8 cellular contexts compared by ENCODE assay signal in the genomic region with DNA sequence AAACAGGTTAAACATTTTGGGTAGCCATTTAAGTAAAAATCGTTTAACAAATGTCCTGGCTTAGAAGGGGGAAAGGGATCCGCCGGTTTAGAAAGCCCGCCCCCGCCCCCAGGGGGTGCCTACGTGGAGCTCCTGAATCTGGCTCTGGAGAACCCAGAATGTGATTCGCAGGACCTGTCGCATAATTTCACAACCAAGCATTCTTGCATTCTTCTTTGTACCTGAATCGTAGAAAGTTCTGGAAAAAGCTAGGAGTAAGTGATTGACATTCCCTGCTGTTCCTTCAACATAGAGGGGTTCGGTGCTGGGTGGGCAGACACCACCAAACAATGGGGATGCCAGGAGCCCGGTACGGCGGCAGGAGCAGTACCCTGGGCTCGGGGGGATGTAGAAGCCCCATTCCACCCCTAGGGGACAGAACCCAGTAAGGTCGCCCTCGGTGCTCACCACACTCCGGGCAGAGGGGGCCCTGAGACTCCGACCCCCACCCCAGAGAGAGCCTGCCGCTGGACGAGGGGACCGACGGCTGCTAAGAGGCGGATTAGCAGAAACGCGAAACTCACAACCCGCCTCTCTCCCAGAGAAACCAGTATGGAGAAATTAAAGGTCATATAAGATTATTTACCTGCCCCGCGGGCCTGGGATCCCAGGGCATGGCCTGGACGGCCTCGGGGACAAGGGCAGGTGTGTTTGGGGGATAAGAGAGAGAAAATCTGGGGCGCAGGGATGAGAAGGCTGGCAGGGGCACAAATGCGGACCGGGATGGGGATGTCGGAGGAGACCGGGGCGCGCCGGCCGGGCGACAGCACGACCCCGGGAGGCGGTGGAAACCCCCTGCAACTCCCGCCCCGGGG. TPM values are rescaled to one million over a fixed set of nuclear protein-coding genes. Genes with fewer than 3 reads are reported as not detected.
DNase-seq lines count a peak whose midpoint lies in the region; ATAC-seq, FAIRE-seq and TF ChIP-seq lines count a peak whose summit lies in the region.

No MANE protein-coding gene starts in this region.

- peak overlapping the region; percentile 76 to 83 for H3K4me2 ChIP-seq in H1 (ENCODE audit: insufficient read depth in 1 of 2, low read depth in 2 of 2, low read length in 2 of 2)

- peak; percentile 29 to 48 (median 35); a peak in 3 of 4 replicates for TF ChIP-seq CTCF in H1 (IDR thresholded peaks at IDR 0.05; ENCODE audit: control extremely low read depth in 1 of 3, insufficient read depth in 1 of 3, low read depth in 1 of 3, low read length in 3 of 3)

- no peak overlapping the region for H3K23ac ChIP-seq in H1 (ENCODE audit: insufficient read length)

- no peak for FAIRE-seq in H1 (lab: Jason Lieb, UNC)

- H3K4me1 ChIP-seq in H1 (replicated peaks in 1 of 4; ENCODE audit: control insufficient read depth in 3 of 4, insufficient read depth in 4 of 4, low read length in 3 of 4) (peaks cover 6 to 22% (median 15%) of the 10 kb centered on the region in 4 experiments; a peak in 6 of 7 replicates), mucosa of stomach (ENCODE audit: control insufficient read depth, insufficient read depth, low read length) (peaks cover 13% of the 10 kb centered on the region)

- H2AFZ ChIP-seq in H1 (ENCODE audit: low read length): no peak overlapping the region

- DNase-seq in ELR (ENCODE audit: low read depth) (peak; percentile 58), SW480 (ENCODE audit: low spot score) (peak; percentile 46), H1 (ENCODE audit: low read depth in 1 of 2, low spot score in 2 of 2) (peak in 1 of 2 experiments; percentile 83), GM19240 (ENCODE audit: insufficient read length, low spot score) (no peak), NCI-H187 (lab: John Stamatoyannopoulos, UW) (no peak)

- peak overlapping the region; percentile 83 for H3K56ac ChIP-seq in H1 (replicated peaks; ENCODE audit: insufficient read length, low read depth, low read length)

- H4K20me1 ChIP-seq in H1 (replicated peaks in 1 of 2; ENCODE audit: control insufficient read depth in 1 of 2, insufficient read depth in 2 of 2, low read length in 2 of 2): peaks cover 4 to 8% of the 10 kb centered on the region in 2 experiments

- H3K14ac ChIP-seq in H1 (ENCODE audit: insufficient read length): no peak overlapping the region

- POLR2A ChIA-PET in H1 (lab: Charles Lee; ENCODE audit: partially characterized antibody): interaction anchor here (0.7 to 2.6 kb wide), 21 partner anchors 8 to 132 kb away, joined by 3 to 19 read pairs (median 3); no protein-coding TSS in a partner anchor

- peaks cover 6 to 44% of the 10 kb centered on the region in 2 experiments for H3K79me2 ChIP-seq in H1 (ENCODE audit: control insufficient read depth in 1 of 2, insufficient read depth in 2 of 2, low read length in 2 of 2)

- H2BK120ac ChIP-seq in H1 (replicated peaks; ENCODE audit: low read depth, low read length): no peak overlapping the region

- peak overlapping the region; percentile 61 for H4K91ac ChIP-seq in H1 (replicated peaks; ENCODE audit: insufficient read length, low read length)

- H3K79me1 ChIP-seq in H1 (ENCODE audit: low read depth, low read length): peaks cover 14% of the 10 kb centered on the region

- H2BK15ac ChIP-seq in H1 (ENCODE audit: low read length): no peak overlapping the region

- H3K27ac ChIP-seq in H1 (ENCODE audit: low read depth, low read length): peak overlapping the region; percentile 85

- H3K4me3 ChIP-seq in H1 (ENCODE audit: extremely low read depth in 1 of 4, insufficient read depth in 2 of 4, low read depth in 3 of 4, low read length in 4 of 4) (peak overlapping the region; percentile 56 to 89 (median 84)), mucosa of stomach (ENCODE audit: low read length) (peak overlapping the region; percentile 28)

- no peak overlapping the region for H3K4ac ChIP-seq in H1 (replicated peaks; ENCODE audit: insufficient read length, low read depth, low read length)

- peaks cover 4% of the 10 kb centered on the region for H3K23me2 ChIP-seq in H1 (ENCODE audit: low read depth, low read length)

- H3K27me3 ChIP-seq in H1 (replicated peaks in 1 of 4; ENCODE audit: control insufficient read depth in 3 of 4, extremely low read depth in 1 of 4, insufficient read depth in 3 of 4, low read length in 3 of 4) (no peaks in the 10 kb centered on the region), mucosa of stomach (ENCODE audit: control insufficient read depth, insufficient read depth, low read length) (peaks cover 15% of the 10 kb centered on the region)

- TF ChIP-seq EP300 in H1 (IDR thresholded peaks at IDR 0.05; ENCODE audit: borderline replicate concordance in 1 of 2, low read depth in 2 of 2, low read length in 2 of 2): no peak

- peak overlapping the region; percentile 93; the same call in 1 of the 2 replicates for H4K8ac ChIP-seq in H1 (ENCODE audit: extremely low read depth, insufficient read depth, low read length)

- H3K18ac ChIP-seq in H1 (ENCODE audit: extremely low read depth, low read length): peak overlapping the region; percentile 79; the same call in 1 of the 2 replicates

- TF ChIP-seq RAD21 in H1 (IDR thresholded peaks at IDR 0.05 in 1 of 2, conservative IDR thresholded peaks at IDR 0.05 in 1 of 2; ENCODE audit: low read depth in 2 of 2, low read length in 2 of 2): 0 out of 4 replicates have a peak, but pooled peaks of 1 of the 2 experiments have one; percentile 11

- CTCF ChIA-PET in H1 (lab: Charles Lee; ENCODE audit: partially characterized antibody): interaction anchor here (0.6 to 1.5 kb wide), 8 partner anchors 13 to 773 kb away, joined by 3 to 4 read pairs (median 3); no protein-coding TSS in a partner anchor

- H4K5ac ChIP-seq in H1 (ENCODE audit: insufficient read length, low read depth, low read length): peak overlapping the region; percentile 75

- H3K36me3 ChIP-seq in H1 (ENCODE audit: control insufficient read depth in 2 of 4, insufficient read depth in 4 of 4, low read length in 3 of 4): no peaks in the 10 kb centered on the region
- H3K36me3 ChIP-seq in mucosa of stomach (ENCODE audit: control insufficient read depth, insufficient read depth, low read length): no peaks in the 10 kb centered on the region

- ATAC-seq in GM19455 (IDR thresholded peaks at IDR 0.05; ENCODE audit: unreplicated experiment): peak; percentile 25
- ATAC-seq in HG03439 (IDR thresholded peaks at IDR 0.05; ENCODE audit: unreplicated experiment): peak; percentile 44

- WGBS in H1 (ENCODE audit: extremely low coverage in 1 of 2, insufficient coverage in 1 of 2, insufficient read length in 1 of 2, insufficient replicate concordance in 2 of 2, low coverage in 1 of 2, low lambda C conversion rate in 2 of 2, missing lambda C conversion rate in 1 of 2), 2 experiments: 1% methylated on average over 40 of the region's 45 CpGs; no CpG with 5 or more reads in 1 of the 2 experiments

- peak overlapping the region; percentile 19; the same call in 1 of the 2 replicates for H2BK12ac ChIP-seq in H1 (ENCODE audit: low read depth, low read length)

- H2BK5ac ChIP-seq in H1 (ENCODE audit: low read depth, low read length): peak overlapping the region; percentile 57; the same call in 1 of the 2 replicates

- peak overlapping the region; percentile 54 to 92 (median 82) for H3K9ac ChIP-seq in H1 (replicated peaks in 1 of 4; ENCODE audit: extremely low read depth in 1 of 4, low read depth in 3 of 4, low read length in 3 of 4)
- peak overlapping the region; percentile 65 for H3K9ac ChIP-seq in mucosa of stomach (ENCODE audit: low read length)

- no peak overlapping the region for H2BK20ac ChIP-seq in H1 (ENCODE audit: low read length)

- H2AK5ac ChIP-seq in H1 (ENCODE audit: low read depth, low read length): no peak overlapping the region

- no peaks in the 10 kb centered on the region for H3K9me3 ChIP-seq in H1 (ENCODE audit: insufficient read depth in 2 of 2, low read depth in 1 of 2, low read length in 1 of 2)
- H3K9me3 ChIP-seq in mucosa of stomach (ENCODE audit: control insufficient read depth, low read length): no peaks in the 10 kb centered on the region

- no peak for TF ChIP-seq POLR2A in H1 (IDR thresholded peaks at IDR 0.05; ENCODE audit: control extremely low read depth in 1 of 2, low read depth in 2 of 2, low read length in 2 of 2)

TF ChIP-seq in H1, 55 proteins besides CTCF, POLR2A, EP300 and RAD21:
- TF ChIP-seq CEBPB (IDR thresholded peaks at IDR 0.05; ENCODE audit: low read depth, low read length) (peak; percentile 23; the same call in 1 of the 2 replicates), KDM4A (IDR thresholded peaks at IDR 0.05; ENCODE audit: low read depth, low read length, severe bottlenecking) (peak; percentile 54), GTF2F1 (IDR thresholded peaks at IDR 0.05; ENCODE audit: borderline replicate concordance, low read depth, low read length) (no peak), TEAD4 (IDR thresholded peaks at IDR 0.05; ENCODE audit: low read depth, low read length) (peak; percentile 5; the same call in 1 of the 2 replicates), SIN3A (conservative IDR thresholded peaks at IDR 0.05 in 1 of 2, IDR thresholded peaks at IDR 0.05 in 1 of 2; ENCODE audit: low read depth in 1 of 2, low read length in 2 of 2) (peak in 1 of 2 experiments; percentile 70; a peak in 1 of 4 replicates), TAF1 (IDR thresholded peaks at IDR 0.05; ENCODE audit: low read depth, low read length) (peak; percentile 30; the same call in 1 of the 2 replicates), CHD2 (IDR thresholded peaks at IDR 0.05; ENCODE audit: low read length) (no peak), ASH2L (IDR thresholded peaks at IDR 0.05; ENCODE audit: low read length) (peak; percentile 70), PHF8 (conservative IDR thresholded peaks at IDR 0.05; ENCODE audit: low read depth, low read length) (peak; percentile 58), HDAC2 (IDR thresholded peaks at IDR 0.05; ENCODE audit: borderline replicate concordance in 1 of 2, low read depth in 2 of 2, low read length in 2 of 2) (peak in 1 of 2 experiments; percentile 46; a peak in 1 of 4 replicates)
- TF ChIP-seq, protein P1, sequence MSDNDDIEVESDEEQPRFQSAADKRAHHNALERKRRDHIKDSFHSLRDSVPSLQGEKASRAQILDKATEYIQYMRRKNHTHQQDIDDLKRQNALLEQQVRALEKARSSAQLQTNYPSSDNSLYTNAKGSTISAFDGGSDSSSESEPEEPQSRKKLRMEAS (IDR thresholded peaks at IDR 0.05): no peak

RNA-seq across cellular contexts. Expression of a gene that starts 0.5 kb away (rescaled TPM):
- 227 and 228 TPM in 2 replicates for total RNA-seq in H1 (2021; fragmentation: NEBNext Ultra II Directional; extraction: Animal tissue kit (Norgen Biotek cat#: 25700))
- polyA plus RNA-seq in H1 (2011; rRNA removed): 103 and 149 TPM in 2 replicates
- 211 TPM for polyA plus RNA-seq in H1 (2011; cell fraction: cytosol; rRNA removed)
- 80.4 TPM for polyA plus RNA-seq in H1 (2011; cell fraction: nucleus; rRNA removed)
- polyA plus RNA-seq in H1 (2012, experiment 1 of 2): 255 to 315 TPM (median 276 TPM) in 4 replicates
- polyA plus RNA-seq in H1 (2012, experiment 2 of 2): 227 TPM
- polyA plus RNA-seq in H1 (2013, experiment 1 of 2): 118 TPM
- 127 TPM for polyA plus RNA-seq in H1 (2013, experiment 2 of 2)
- 89.9 and 98.2 TPM in 2 replicates for polyA minus RNA-seq in H1 (2011; rRNA and poly(A)+ RNA removed)
- polyA minus RNA-seq in H1 (2011; cell fraction: cytosol; rRNA and poly(A)+ RNA removed): 50.3 TPM
- polyA minus RNA-seq in H1 (2011; cell fraction: nucleus; rRNA and poly(A)+ RNA removed): 71.4 TPM

Comparison
In these comparisons a context has a peak if more than half of its experiments do, and no peak if none do; other contexts are left out.
1. DNase-seq: peak in ELR (single experiment) and SW480 (single experiment); none in GM19240 (single experiment) and NCI-H187 (0 of 2).